In the genomic region with DNA sequence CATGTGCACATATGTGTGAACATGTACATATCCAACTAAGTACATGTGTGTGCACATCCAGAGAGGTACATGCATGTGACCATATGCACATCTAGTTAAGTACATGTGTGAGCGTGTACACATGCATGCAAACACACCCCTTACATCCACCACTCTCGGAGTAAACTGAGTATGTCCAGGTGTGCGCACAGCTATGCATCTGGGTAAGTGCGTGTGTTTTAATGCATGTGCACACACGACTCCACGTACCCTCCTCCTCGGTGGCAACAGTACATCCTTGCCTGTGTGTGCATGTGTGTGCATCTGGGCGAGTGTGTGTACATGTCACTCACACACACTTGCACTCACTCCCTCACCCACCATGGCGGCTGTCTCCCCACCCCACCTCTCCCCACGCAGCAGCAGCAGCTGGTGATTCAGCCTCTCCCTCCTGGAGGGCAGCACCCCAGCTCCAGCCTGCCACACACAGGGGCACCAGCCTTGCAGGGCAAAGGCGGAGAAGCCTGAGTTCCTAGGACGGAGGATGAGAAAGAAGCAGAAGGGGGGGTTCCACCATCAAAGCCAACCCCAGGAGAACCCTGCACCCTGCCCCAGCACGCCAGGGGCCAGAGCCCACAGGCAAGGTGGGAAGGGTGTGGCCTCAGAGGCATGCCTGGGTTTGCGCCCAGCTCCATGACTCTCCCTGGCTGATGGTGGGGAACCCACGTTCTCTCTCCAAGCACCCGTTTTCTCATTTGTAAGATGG, we compare ENCODE assay signal across 2 cellular contexts.
TF ChIP-seq lines count a peak whose summit lies in the region.

No MANE protein-coding gene starts in this region.

TF ChIP-seq in H1, 55 proteins besides CTCF, POLR2A, EP300 and RAD21:
- no peak for TF ChIP-seq JUN (IDR thresholded peaks at IDR 0.05; ENCODE audit: low read depth, low read length)
- TF ChIP-seq SIRT6 (IDR thresholded peaks at IDR 0.05; ENCODE audit: low read length): no peak
- TF ChIP-seq CTBP2 (IDR thresholded peaks at IDR 0.05; ENCODE audit: borderline replicate concordance, insufficient read depth, insufficient read length, low read length): no peak
- TF ChIP-seq BRCA1 (IDR thresholded peaks at IDR 0.05; ENCODE audit: low read depth, low read length): no peak
- no peak for TF ChIP-seq CEBPB (IDR thresholded peaks at IDR 0.05; ENCODE audit: low read depth, low read length)
- no peak for TF ChIP-seq TAF7 (optimal IDR thresholded peaks at IDR 0.05; ENCODE audit: borderline replicate concordance, low read depth, low read length)
- no peak for TF ChIP-seq ASH2L (IDR thresholded peaks at IDR 0.05; ENCODE audit: low read length)
- no peak for TF ChIP-seq GABPA (IDR thresholded peaks at IDR 0.05; ENCODE audit: borderline replicate concordance, insufficient read depth, low read length)
TF ChIP-seq in H1: peak in this region for 0.

TF ChIP-seq in HepG2, 621 proteins besides CTCF, POLR2A, EP300 and RAD21:
- TF ChIP-seq MNT (IDR thresholded peaks at IDR 0.05) (peak; percentile 38; the same call in 1 of the 2 replicates), ELF3 (CRISPR knock-in tag; IDR thresholded peaks at IDR 0.05) (no peak), ZNF746 (CRISPR knock-in tag; IDR thresholded peaks at IDR 0.05) (no peak), ZNF235 (CRISPR knock-in tag; IDR thresholded peaks at IDR 0.05; ENCODE audit: borderline replicate concordance) (no peak)
- TF ChIP-seq, protein P1, sequence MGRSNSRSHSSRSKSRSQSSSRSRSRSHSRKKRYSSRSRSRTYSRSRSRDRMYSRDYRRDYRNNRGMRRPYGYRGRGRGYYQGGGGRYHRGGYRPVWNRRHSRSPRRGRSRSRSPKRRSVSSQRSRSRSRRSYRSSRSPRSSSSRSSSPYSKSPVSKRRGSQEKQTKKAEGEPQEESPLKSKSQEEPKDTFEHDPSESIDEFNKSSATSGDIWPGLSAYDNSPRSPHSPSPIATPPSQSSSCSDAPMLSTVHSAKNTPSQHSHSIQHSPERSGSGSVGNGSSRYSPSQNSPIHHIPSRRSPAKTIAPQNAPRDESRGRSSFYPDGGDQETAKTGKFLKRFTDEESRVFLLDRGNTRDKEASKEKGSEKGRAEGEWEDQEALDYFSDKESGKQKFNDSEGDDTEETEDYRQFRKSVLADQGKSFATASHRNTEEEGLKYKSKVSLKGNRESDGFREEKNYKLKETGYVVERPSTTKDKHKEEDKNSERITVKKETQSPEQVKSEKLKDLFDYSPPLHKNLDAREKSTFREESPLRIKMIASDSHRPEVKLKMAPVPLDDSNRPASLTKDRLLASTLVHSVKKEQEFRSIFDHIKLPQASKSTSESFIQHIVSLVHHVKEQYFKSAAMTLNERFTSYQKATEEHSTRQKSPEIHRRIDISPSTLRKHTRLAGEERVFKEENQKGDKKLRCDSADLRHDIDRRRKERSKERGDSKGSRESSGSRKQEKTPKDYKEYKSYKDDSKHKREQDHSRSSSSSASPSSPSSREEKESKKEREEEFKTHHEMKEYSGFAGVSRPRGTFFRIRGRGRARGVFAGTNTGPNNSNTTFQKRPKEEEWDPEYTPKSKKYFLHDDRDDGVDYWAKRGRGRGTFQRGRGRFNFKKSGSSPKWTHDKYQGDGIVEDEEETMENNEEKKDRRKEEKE (IDR thresholded peaks at IDR 0.05): no peak
